ENCODE assay signal across 19 cellular contexts in the genomic region with DNA sequence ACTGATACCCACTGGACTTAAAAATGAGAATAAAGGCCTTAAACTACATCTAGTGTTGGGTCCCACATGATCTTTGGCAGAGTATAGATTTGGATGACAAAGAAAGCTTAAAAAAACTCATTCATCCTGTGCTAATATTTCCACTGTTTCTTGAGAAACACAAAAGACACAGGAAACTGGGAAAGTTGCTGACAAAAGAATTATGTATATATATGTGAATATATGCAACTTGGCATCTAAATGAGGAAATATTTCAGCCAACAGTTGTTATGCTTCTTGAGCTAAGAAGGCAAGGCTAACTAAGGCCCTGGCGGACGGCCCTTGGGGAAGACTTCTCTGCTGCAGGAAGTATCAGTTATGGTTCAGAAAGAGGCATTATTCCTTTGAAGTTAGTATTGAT.
"Had no signal": no experiment of that assay in that cellular context is flagged by ENCODE, and none has a peak within 500 bp of the region (broad histone marks: within the 10 kb centered on the region; RNA-seq: fewer than 3 reads in every experiment).

No MANE protein-coding gene starts in this region.

- H3K9me3 ChIP-seq: lower lobe of right lung, mucosa of descending colon, thoracic aorta, upper lobe of left lung had no signal

- H3K36me3 ChIP-seq: lower lobe of right lung, thoracic aorta, upper lobe of left lung had no signal

- ATAC-seq: lower lobe of right lung, mucosa of descending colon had no signal

- H3K27me3 ChIP-seq: upper lobe of left lung had no signal

- H3K4me3 ChIP-seq: lower lobe of right lung, mucosa of descending colon, thoracic aorta, upper lobe of left lung had no signal

- H3K27ac ChIP-seq: lower lobe of right lung, thoracic aorta had no signal

- DNase-seq: activated CD4-positive, alpha-beta memory T cell treated with anti-CD3 and anti-CD28 coated beads for 36 hours; activated CD4-positive, alpha-beta T cell treated with anti-CD3 and anti-CD28 coated beads for 48 hours; activated CD4-positive, CD25-positive, alpha-beta regulatory T cell; activated naive CD4-positive, alpha-beta T cell treated with anti-CD3 and anti-CD28 coated beads for 36 hours; activated T-cell treated with anti-CD3 and anti-CD28 coated beads, Interleukin-2, amount 50 U/mL, for 48 hours; amygdala; cortex of kidney; erythroblast; foreskin melanocyte; hippocampal formation; lower lobe of right lung; mesendoderm; mucosa of descending colon; nucleus accumbens; stimulated activated CD4-positive, alpha-beta T cell treated with anti-CD3 and anti-CD28 coated beads, Interleukin-4, amount 100 ng/mL, for 1 hour; stimulated activated naive CD4-positive, alpha-beta T cell treated with Interleukin-2 at 50 U/mL for 16 hours; T1000; upper lobe of left lung had no signal
